ENCODE assay signal across 1 cellular context in the genomic region with DNA sequence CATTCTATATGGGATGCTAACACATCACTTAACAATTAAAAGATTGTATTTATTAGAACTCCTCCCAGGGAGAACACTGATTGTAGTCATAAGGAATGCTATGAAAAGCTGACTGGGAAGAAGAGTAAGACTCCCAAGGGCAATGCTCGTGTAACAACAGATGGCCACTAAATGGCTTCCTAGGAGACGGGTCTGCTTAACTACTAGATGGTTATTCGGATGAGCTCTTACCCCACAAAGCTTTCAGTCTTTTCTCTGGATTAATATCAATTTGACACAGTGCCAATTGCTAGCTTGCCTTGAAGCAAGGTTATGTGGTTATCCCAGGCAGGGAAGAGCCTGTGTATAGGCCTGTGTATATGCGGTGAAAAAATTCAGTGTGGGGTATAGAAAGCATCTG.
TF ChIP-seq lines count a peak whose summit lies in the region.

No MANE protein-coding gene starts in this region.

TF ChIP-seq in IMR-90, 13 proteins besides CTCF, POLR2A, EP300 and RAD21:
- TF ChIP-seq RCOR1 (IDR thresholded peaks at IDR 0.05; ENCODE audit: insufficient replicate concordance, low read length) (no peak), MXI1 (IDR thresholded peaks at IDR 0.05; ENCODE audit: borderline replicate concordance, low read depth, low read length) (no peak), BHLHE40 (IDR thresholded peaks at IDR 0.05; ENCODE audit: low read depth, low read length) (no peak), MAFK (IDR thresholded peaks at IDR 0.05; ENCODE audit: low read depth, low read length) (no peak), CEBPB (IDR thresholded peaks at IDR 0.05; ENCODE audit: low read depth, low read length) (no peak), FOS (IDR thresholded peaks at IDR 0.05; ENCODE audit: low read depth, low read length) (no peak), MAZ (IDR thresholded peaks at IDR 0.05; ENCODE audit: borderline replicate concordance, low read depth, low read length) (no peak), NFE2L2 (IDR thresholded peaks at IDR 0.05; ENCODE audit: low read depth, low read length) (no peak), SMC3 (IDR thresholded peaks at IDR 0.05; ENCODE audit: low read depth, low read length) (no peak), CHD1 (IDR thresholded peaks at IDR 0.05; ENCODE audit: low read depth, low read length) (no peak), RFX5 (IDR thresholded peaks at IDR 0.05; ENCODE audit: low read depth, low read length) (no peak)
- TF ChIP-seq, protein P1, sequence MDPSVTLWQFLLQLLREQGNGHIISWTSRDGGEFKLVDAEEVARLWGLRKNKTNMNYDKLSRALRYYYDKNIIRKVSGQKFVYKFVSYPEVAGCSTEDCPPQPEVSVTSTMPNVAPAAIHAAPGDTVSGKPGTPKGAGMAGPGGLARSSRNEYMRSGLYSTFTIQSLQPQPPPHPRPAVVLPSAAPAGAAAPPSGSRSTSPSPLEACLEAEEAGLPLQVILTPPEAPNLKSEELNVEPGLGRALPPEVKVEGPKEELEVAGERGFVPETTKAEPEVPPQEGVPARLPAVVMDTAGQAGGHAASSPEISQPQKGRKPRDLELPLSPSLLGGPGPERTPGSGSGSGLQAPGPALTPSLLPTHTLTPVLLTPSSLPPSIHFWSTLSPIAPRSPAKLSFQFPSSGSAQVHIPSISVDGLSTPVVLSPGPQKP (IDR thresholded peaks at IDR 0.05; ENCODE audit: borderline replicate concordance, low read depth, low read length), result no peak
- TF ChIP-seq, protein P2, sequence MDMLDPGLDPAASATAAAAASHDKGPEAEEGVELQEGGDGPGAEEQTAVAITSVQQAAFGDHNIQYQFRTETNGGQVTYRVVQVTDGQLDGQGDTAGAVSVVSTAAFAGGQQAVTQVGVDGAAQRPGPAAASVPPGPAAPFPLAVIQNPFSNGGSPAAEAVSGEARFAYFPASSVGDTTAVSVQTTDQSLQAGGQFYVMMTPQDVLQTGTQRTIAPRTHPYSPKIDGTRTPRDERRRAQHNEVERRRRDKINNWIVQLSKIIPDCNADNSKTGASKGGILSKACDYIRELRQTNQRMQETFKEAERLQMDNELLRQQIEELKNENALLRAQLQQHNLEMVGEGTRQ (IDR thresholded peaks at IDR 0.05; ENCODE audit: low read depth, low read length), result no peak
